Comparison of ENCODE assay signal across 1 cellular context in the genomic region with DNA sequence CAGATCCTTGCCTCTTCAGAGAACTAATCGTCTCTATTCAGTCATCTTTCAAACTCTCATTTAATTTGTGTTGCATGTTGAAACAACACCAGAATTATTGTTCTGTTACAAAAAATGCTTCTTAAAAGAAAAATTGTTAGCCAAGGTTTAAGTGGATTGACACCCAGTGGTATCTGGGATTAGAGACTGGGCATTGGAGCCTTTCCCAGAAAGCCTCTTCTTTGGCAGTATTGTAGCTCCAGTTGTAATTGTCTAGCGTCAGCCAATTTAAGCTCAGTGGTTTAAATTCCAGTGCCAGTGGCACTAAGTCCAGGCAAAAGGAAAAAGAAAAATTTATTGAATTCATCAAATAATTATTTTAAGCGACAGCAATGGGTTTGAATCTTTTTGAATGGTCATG.
TF ChIP-seq lines count a peak whose summit lies in the region.

No MANE protein-coding gene starts in this region.

TF ChIP-seq in H1, 55 proteins besides CTCF, POLR2A, EP300 and RAD21:
- TF ChIP-seq MAFK (IDR thresholded peaks at IDR 0.05; ENCODE audit: low read depth, low read length) = no peak
- TF ChIP-seq GABPA (IDR thresholded peaks at IDR 0.05; ENCODE audit: borderline replicate concordance, insufficient read depth, low read length) = no peak
- no peak for TF ChIP-seq CBX5 (IDR thresholded peaks at IDR 0.05; ENCODE audit: low read depth, low read length)
- TF ChIP-seq ASH2L (IDR thresholded peaks at IDR 0.05; ENCODE audit: low read length) = no peak
- no peak for TF ChIP-seq SUZ12 (IDR thresholded peaks at IDR 0.05; ENCODE audit: low read length)
- no peak for TF ChIP-seq GTF2F1 (IDR thresholded peaks at IDR 0.05; ENCODE audit: borderline replicate concordance, low read depth, low read length)
- no peak for TF ChIP-seq CHD7 (IDR thresholded peaks at IDR 0.05; ENCODE audit: insufficient replicate concordance, low read length)
- TF ChIP-seq RXRA (IDR thresholded peaks at IDR 0.05; ENCODE audit: insufficient read depth, low read depth, low read length) = no peak
- TF ChIP-seq SIN3A (conservative IDR thresholded peaks at IDR 0.05 in 1 of 2, IDR thresholded peaks at IDR 0.05 in 1 of 2; ENCODE audit: low read depth in 1 of 2, low read length in 2 of 2) = no peak
- TF ChIP-seq NRF1 (IDR thresholded peaks at IDR 0.05; ENCODE audit: low read depth, low read length) = no peak
- no peak for TF ChIP-seq BCL11A (IDR thresholded peaks at IDR 0.05; ENCODE audit: low read depth in 2 of 2, low read length in 2 of 2)
- TF ChIP-seq SIRT6 (IDR thresholded peaks at IDR 0.05; ENCODE audit: low read length) = no peak
- no peak for TF ChIP-seq TCF12 (IDR thresholded peaks at IDR 0.05; ENCODE audit: low read depth, low read length)
- TF ChIP-seq TAF7 (optimal IDR thresholded peaks at IDR 0.05; ENCODE audit: borderline replicate concordance, low read depth, low read length) = no peak
- no peak for TF ChIP-seq SP2 (IDR thresholded peaks at IDR 0.05; ENCODE audit: low read length)
- no peak for TF ChIP-seq HDAC2 (IDR thresholded peaks at IDR 0.05; ENCODE audit: borderline replicate concordance in 1 of 2, low read depth in 2 of 2, low read length in 2 of 2)
- TF ChIP-seq SP4 (IDR thresholded peaks at IDR 0.05; ENCODE audit: low read length) = no peak
